Comparison of ENCODE assay signal across 2 cellular contexts in genomic region chr5:142434322-142434612, GRCh38.
TF ChIP-seq lines count a peak whose summit lies in the region.

No MANE protein-coding gene starts in this region.

TF ChIP-seq in HCT116, 20 proteins besides CTCF, POLR2A, EP300 and RAD21 (continued from another document):
- TF ChIP-seq, protein P1, sequence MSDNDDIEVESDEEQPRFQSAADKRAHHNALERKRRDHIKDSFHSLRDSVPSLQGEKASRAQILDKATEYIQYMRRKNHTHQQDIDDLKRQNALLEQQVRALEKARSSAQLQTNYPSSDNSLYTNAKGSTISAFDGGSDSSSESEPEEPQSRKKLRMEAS (IDR thresholded peaks at IDR 0.05): no peak
- no peak for TF ChIP-seq TCF7L2 (IDR thresholded peaks at IDR 0.05; ENCODE audit: borderline replicate concordance, extremely low read depth, insufficient read depth, insufficient read length)
- no peak for TF ChIP-seq EZH2 (IDR thresholded peaks at IDR 0.05)
- TF ChIP-seq SIN3A (IDR thresholded peaks at IDR 0.05; ENCODE audit: low read depth): no peak
- TF ChIP-seq, protein P2, sequence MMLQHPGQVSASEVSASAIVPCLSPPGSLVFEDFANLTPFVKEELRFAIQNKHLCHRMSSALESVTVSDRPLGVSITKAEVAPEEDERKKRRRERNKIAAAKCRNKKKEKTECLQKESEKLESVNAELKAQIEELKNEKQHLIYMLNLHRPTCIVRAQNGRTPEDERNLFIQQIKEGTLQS (IDR thresholded peaks at IDR 0.05): no peak
- TF ChIP-seq, protein P3, sequence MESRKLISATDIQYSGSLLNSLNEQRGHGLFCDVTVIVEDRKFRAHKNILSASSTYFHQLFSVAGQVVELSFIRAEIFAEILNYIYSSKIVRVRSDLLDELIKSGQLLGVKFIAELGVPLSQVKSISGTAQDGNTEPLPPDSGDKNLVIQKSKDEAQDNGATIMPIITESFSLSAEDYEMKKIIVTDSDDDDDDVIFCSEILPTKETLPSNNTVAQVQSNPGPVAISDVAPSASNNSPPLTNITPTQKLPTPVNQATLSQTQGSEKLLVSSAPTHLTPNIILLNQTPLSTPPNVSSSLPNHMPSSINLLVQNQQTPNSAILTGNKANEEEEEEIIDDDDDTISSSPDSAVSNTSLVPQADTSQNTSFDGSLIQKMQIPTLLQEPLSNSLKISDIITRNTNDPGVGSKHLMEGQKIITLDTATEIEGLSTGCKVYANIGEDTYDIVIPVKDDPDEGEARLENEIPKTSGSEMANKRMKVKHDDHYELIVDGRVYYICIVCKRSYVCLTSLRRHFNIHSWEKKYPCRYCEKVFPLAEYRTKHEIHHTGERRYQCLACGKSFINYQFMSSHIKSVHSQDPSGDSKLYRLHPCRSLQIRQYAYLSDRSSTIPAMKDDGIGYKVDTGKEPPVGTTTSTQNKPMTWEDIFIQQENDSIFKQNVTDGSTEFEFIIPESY (IDR thresholded peaks at IDR 0.05; ENCODE audit: extremely low read depth, insufficient replicate concordance, low read length): no peak
- TF ChIP-seq POLR2AphosphoS5 (IDR thresholded peaks at IDR 0.05; ENCODE audit: low read depth, low read length): no peak
- TF ChIP-seq REST (IDR thresholded peaks at IDR 0.05; ENCODE audit: low read depth): no peak
- no peak for TF ChIP-seq JUND (IDR thresholded peaks at IDR 0.05)
- TF ChIP-seq CEBPB (IDR thresholded peaks at IDR 0.05; ENCODE audit: low read depth): no peak
- no peak for TF ChIP-seq ZNF274 (IDR thresholded peaks at IDR 0.05; ENCODE audit: low read depth, low read length)
TF ChIP-seq in HCT116: peak in this region for 0.

TF ChIP-seq in K562, 482 proteins besides CTCF, POLR2A, EP300 and RAD21:
- TF ChIP-seq ZBTB5 (IDR thresholded peaks at IDR 0.05): no peak
